In genomic region chr3:25520926-25521559, GRCh38 we compare ENCODE assay signal across 21 cellular contexts.
"Had no signal": no experiment of that assay in that cellular context is flagged by ENCODE, and none has a peak within 500 bp of the region (broad histone marks: within the 10 kb centered on the region; RNA-seq: fewer than 3 reads in every experiment).

No MANE protein-coding gene starts in this region.

- ATAC-seq: activated T-cell treated with anti-CD3 and anti-CD28 coated beads, Interleukin-2, amount 50 U/mL, for 72 hours; effector memory CD8-positive, alpha-beta T cell; esophagus mucosa; left lung; mucosa of descending colon; natural killer cell treated with Interleukin-12 subunit alpha and Interleukin-12 subunit beta and Interleukin-15 and Interleukin-18, amount 100 ng/mL, for 72 hours; right lobe of liver; stimulated activated effector memory CD8-positive, alpha-beta T cell treated with anti-CD3 and anti-CD28 coated beads, Interleukin-12 subunit alpha, Interleukin-12 subunit beta, amount 100 ng/mL, for 72 hours had no signal

- DNase-seq: activated CD4-positive, alpha-beta T cell treated with anti-CD3 and anti-CD28 coated beads for 4 hours; activated CD4-positive, alpha-beta T cell treated with anti-CD3 and anti-CD28 coated beads, Interleukin-2, amount 50 U/mL, for 4 hours; activated naive CD4-positive, alpha-beta T cell; activated T-cell treated with anti-CD3 and anti-CD28 coated beads for 4 hours; activated T-cell treated with anti-CD3 and anti-CD28 coated beads, Interleukin-2, amount 50 U/mL, for 72 hours; cortex of kidney; effector memory CD8-positive, alpha-beta T cell; foreskin fibroblast; left lung; mucosa of descending colon; right lobe of liver; stimulated activated CD4-positive, alpha-beta T cell treated with anti-CD3 and anti-CD28 coated beads, Interleukin-12 subunit alpha, Interleukin-12 subunit beta, amount 100 ng/mL, for 4 hours; stimulated activated CD4-positive, alpha-beta T cell treated with anti-CD3 and anti-CD28 coated beads, Interleukin-4, amount 100 ng/mL, for 24 hours; trophoblast cell had no signal

- H3K36me3 Mint-ChIP-seq: activated naive CD8-positive, alpha-beta T cell; natural killer cell treated with Interleukin-12 subunit alpha and Interleukin-12 subunit beta and Interleukin-15 and Interleukin-18, amount 100 ng/mL, for 72 hours; stimulated activated effector memory CD8-positive, alpha-beta T cell treated with anti-CD3 and anti-CD28 coated beads, Interleukin-12 subunit alpha, Interleukin-12 subunit beta, amount 100 ng/mL, for 72 hours had no signal

- H3K27ac ChIP-seq: left lung, right lobe of liver, skin epidermis, thoracic aorta had no signal

- H3K36me3 ChIP-seq: left lung, right lobe of liver, thoracic aorta had no signal

- H3K4me1 ChIP-seq: left lung, right lobe of liver had no signal

- H3K9me3 ChIP-seq: left lung, mucosa of descending colon, right lobe of liver, thoracic aorta had no signal

- H3K4me3 ChIP-seq: left lung, mucosa of descending colon, right lobe of liver, skin epidermis, thoracic aorta had no signal

- H3K27ac Mint-ChIP-seq: activated naive CD8-positive, alpha-beta T cell; activated T-cell treated with anti-CD3 and anti-CD28 coated beads, Interleukin-2, amount 50 U/mL, for 72 hours; effector memory CD8-positive, alpha-beta T cell; natural killer cell treated with Interleukin-12 subunit alpha and Interleukin-12 subunit beta and Interleukin-15 and Interleukin-18, amount 100 ng/mL, for 72 hours; stimulated activated effector memory CD8-positive, alpha-beta T cell treated with anti-CD3 and anti-CD28 coated beads, Interleukin-12 subunit alpha, Interleukin-12 subunit beta, amount 100 ng/mL, for 72 hours; stimulated activated naive CD8-positive, alpha-beta T cell treated with anti-CD3 and anti-CD28 coated beads, Interleukin-15, Interleukin-2, amounts not matched to agents 100 ng/mL and 50 ng/mL, for 24 hours had no signal

- H3K4me1 Mint-ChIP-seq: stimulated activated effector memory CD8-positive, alpha-beta T cell treated with anti-CD3 and anti-CD28 coated beads, Interleukin-12 subunit alpha, Interleukin-12 subunit beta, amount 100 ng/mL, for 72 hours had no signal

- H3K27me3 ChIP-seq: left lung, right lobe of liver had no signal

- H3K4me3 Mint-ChIP-seq: activated naive CD8-positive, alpha-beta T cell; activated T-cell treated with anti-CD3 and anti-CD28 coated beads, Interleukin-2, amount 50 U/mL, for 72 hours; effector memory CD8-positive, alpha-beta T cell; natural killer cell treated with Interleukin-12 subunit alpha and Interleukin-12 subunit beta and Interleukin-15 and Interleukin-18, amount 100 ng/mL, for 72 hours; stimulated activated effector memory CD8-positive, alpha-beta T cell treated with anti-CD3 and anti-CD28 coated beads, Interleukin-12 subunit alpha, Interleukin-12 subunit beta, amount 100 ng/mL, for 72 hours; stimulated activated naive CD8-positive, alpha-beta T cell treated with anti-CD3 and anti-CD28 coated beads, Interleukin-15, Interleukin-2, amounts not matched to agents 100 ng/mL and 50 ng/mL, for 24 hours had no signal

- H3K9me3 Mint-ChIP-seq: activated T-cell treated with anti-CD3 and anti-CD28 coated beads, Interleukin-2, amount 50 U/mL, for 72 hours; effector memory CD8-positive, alpha-beta T cell; natural killer cell treated with Interleukin-12 subunit alpha and Interleukin-12 subunit beta and Interleukin-15 and Interleukin-18, amount 100 ng/mL, for 72 hours; stimulated activated effector memory CD8-positive, alpha-beta T cell treated with anti-CD3 and anti-CD28 coated beads, Interleukin-12 subunit alpha, Interleukin-12 subunit beta, amount 100 ng/mL, for 72 hours; stimulated activated naive CD8-positive, alpha-beta T cell treated with anti-CD3 and anti-CD28 coated beads, Interleukin-15, Interleukin-2, amounts not matched to agents 100 ng/mL and 50 ng/mL, for 24 hours had no signal
